In genomic region chr6:148935705-148936306, GRCh38 we compare ENCODE assay signal across 17 cellular contexts.
DNase-seq lines count a peak whose midpoint lies in the region; ATAC-seq, FAIRE-seq and TF ChIP-seq lines count a peak whose summit lies in the region.
"Had no signal": no experiment of that assay in that cellular context is flagged by ENCODE, and none has a peak within 500 bp of the region (broad histone marks: within the 10 kb centered on the region; RNA-seq: fewer than 3 reads in every experiment).

No MANE protein-coding gene starts in this region.

- no peak overlapping the region for H3K4me3 Mint-ChIP-seq in nephron

- no peaks in the 10 kb centered on the region for H3K27me3 ChIP-seq in tibial nerve
- H3K27me3 ChIP-seq: BLaER1 treated with 17β-estradiol and CSF1 and Interleukin-3, amounts not matched to agents 10 nM and 100 nM; gastrocnemius medialis had no signal

- 69 to 70% methylated on average over 6 of the region's 6 CpGs for WGBS in tibial nerve, 2 donors

- no peaks in the 10 kb centered on the region for H3K36me3 ChIP-seq in tibial nerve
- H3K36me3 ChIP-seq: BLaER1 treated with 17β-estradiol and CSF1 and Interleukin-3, amounts not matched to agents 10 nM and 100 nM; gastrocnemius medialis had no signal

- no peaks in the 10 kb centered on the region for H3K9me3 Mint-ChIP-seq in nephron

- FAIRE-seq in RCC 7860 (lab: Jason Lieb, UNC): peak; percentile 78
- FAIRE-seq: islet of Langerhans had no signal

- H3K4me3 ChIP-seq in tibial nerve: no peak overlapping the region
- H3K4me3 ChIP-seq: BLaER1 treated with 17β-estradiol and CSF1 and Interleukin-3, amounts not matched to agents 10 nM and 100 nM; gastrocnemius medialis had no signal

- H3K4me1 Mint-ChIP-seq in nephron: peaks cover 53% of the 10 kb centered on the region

- no peak overlapping the region for H3K27ac ChIP-seq in tibial nerve
- H3K27ac ChIP-seq: BLaER1 treated with 17β-estradiol and CSF1 and Interleukin-3, amounts not matched to agents 10 nM and 100 nM; gastrocnemius medialis had no signal

- TF ChIP-seq CTCF in nephron (IDR thresholded peaks at IDR 0.05; ENCODE audit: unreplicated experiment in 3 of 3) (no peak), tibial nerve (IDR thresholded peaks at IDR 0.05) (no peak)

- ATAC-seq in HG02759 (IDR thresholded peaks at IDR 0.05; ENCODE audit: unreplicated experiment) (no peak), HG03196 (IDR thresholded peaks at IDR 0.05; ENCODE audit: unreplicated experiment) (no peak)
- ATAC-seq: gastrocnemius medialis had no signal

- TF ChIP-seq POLR2A in tibial nerve (IDR thresholded peaks at IDR 0.05): no peak

- no peak for TF ChIP-seq EP300 in tibial nerve (IDR thresholded peaks at IDR 0.05)

- peak overlapping the region; percentile 65 to 80 (median 79) for H3K27ac Mint-ChIP-seq in nephron

- H3K36me3 Mint-ChIP-seq in nephron (ENCODE audit: low read depth): no peaks in the 10 kb centered on the region

- no peaks in the 10 kb centered on the region for H3K9me3 ChIP-seq in tibial nerve
- H3K9me3 ChIP-seq: BLaER1 treated with 17β-estradiol and CSF1 and Interleukin-3, amounts not matched to agents 10 nM and 100 nM; gastrocnemius medialis had no signal

- no peaks in the 10 kb centered on the region for H3K27me3 Mint-ChIP-seq in nephron (ENCODE audit: low read depth)

- H3K4me1 ChIP-seq in tibial nerve: peaks cover 0 to 25% (median 3%) of the 10 kb centered on the region in 4 donors
- H3K4me1 ChIP-seq: gastrocnemius medialis had no signal

- DNase-seq in Daoy (ENCODE audit: low read depth) (peak; percentile 82), RCC 7860 (ENCODE audit: low spot score) (peak; percentile 64), dedifferentiated amniotic fluid mesenchymal stem cell (ENCODE audit: extremely low spot score) (peak; percentile 19), tibial nerve (ENCODE audit: low spot score in 2 of 2) (no peak), NCI-H2029 treated with DMSO at 0.1 percent for 48 hours (lab: John Stamatoyannopoulos, UW) (no peak)
- DNase-seq: activated CD4-positive, alpha-beta T cell treated with anti-CD3 and anti-CD28 coated beads for 1 hour; activated T-cell treated with anti-CD3 and anti-CD28 coated beads, Interleukin-2, amount 50 U/mL, for 1 hour; amygdala; gastrocnemius medialis; H7; right cardiac atrium; stimulated activated naive CD4-positive, alpha-beta T cell had no signal

Comparison
In these comparisons a context has a peak if more than half of its experiments do, and no peak if none do; other contexts are left out.
1. DNase-seq: peak in Daoy (single experiment), RCC 7860 (single experiment) and dedifferentiated amniotic fluid mesenchymal stem cell (single experiment); none in tibial nerve (0 of 2) and NCI-H2029 treated with DMSO at 0.1 percent for 48 hours (single experiment).